11 cellular contexts compared by ENCODE assay signal in genomic region chr10:6114758-6115410, GRCh38. TPM values are rescaled to one million over a fixed set of nuclear protein-coding genes. Genes with fewer than 3 reads are reported as not detected.
DNase-seq lines count a peak whose midpoint lies in the region; ATAC-seq, FAIRE-seq and TF ChIP-seq lines count a peak whose summit lies in the region.
"Had no signal": no experiment of that assay in that cellular context is flagged by ENCODE, and none has a peak within 500 bp of the region (broad histone marks: within the 10 kb centered on the region; RNA-seq: fewer than 3 reads in every experiment).

No MANE protein-coding gene starts in this region.

- peaks cover 65% of the 10 kb centered on the region for H3K36me3 ChIP-seq in RWPE2 (ENCODE audit: low read depth)

- peaks cover 62% of the 10 kb centered on the region for H3K36me3 Mint-ChIP-seq in stimulated activated memory B cell treated with anti-CD40 and anti-IgM and Interleukin-4, amounts not matched to agents 10 μg/mL and 1 μg/mL and 100 μg/mL, for 72 hours

- peak; percentile 62 for DNase-seq in GM03348 (ENCODE audit: low spot score)
- DNase-seq in RWPE2 (ENCODE audit: low spot score) = no peak
- peak; percentile 45 for DNase-seq in epithelial cell of esophagus (ENCODE audit: low read depth)
- peak; percentile 63 for DNase-seq in pulmonary artery endothelial cell (ENCODE audit: low read depth, low spot score)
- DNase-seq in NCI-H748 (lab: John Stamatoyannopoulos, UW; ENCODE audit: unreplicated experiment) = no peak
- no peak for DNase-seq in GM12892 (ENCODE audit: insufficient read length)
- no peak for DNase-seq in HTR-8/SVneo (ENCODE audit: insufficient read length, low spot score)
- DNase-seq: erythroblast; stimulated activated CD4-positive, alpha-beta T cell treated with anti-CD3 and anti-CD28 coated beads, Interleukin-1b, Interleukin-23, amount 100 ng/mL, for 48 hours had no signal

- no peaks in the 10 kb centered on the region for H3K27me3 Mint-ChIP-seq in stimulated activated memory B cell treated with anti-CD40 and anti-IgM and Interleukin-4, amounts not matched to agents 10 μg/mL and 1 μg/mL and 100 μg/mL, for 72 hours

- peaks cover 11% of the 10 kb centered on the region for H3K4me1 ChIP-seq in RWPE2 (ENCODE audit: insufficient read depth, poor library complexity, severe bottlenecking)

- H3K27me3 ChIP-seq in RWPE2 (ENCODE audit: insufficient read depth, poor library complexity, severe bottlenecking) = no peaks in the 10 kb centered on the region

- no peak overlapping the region for H3K4me3 Mint-ChIP-seq in stimulated activated memory B cell treated with anti-CD40 and anti-IgM and Interleukin-4, amounts not matched to agents 10 μg/mL and 1 μg/mL and 100 μg/mL, for 72 hours

- H3K4me3 ChIP-seq in RWPE2 (ENCODE audit: severe bottlenecking) = no peak overlapping the region
- H3K4me3 ChIP-seq in epithelial cell of esophagus (ENCODE audit: low read length) = no peak overlapping the region

- no peak; the same call in 2 of the 3 replicates for ATAC-seq in RWPE2 (ENCODE audit: low read depth)
- ATAC-seq in stimulated activated memory B cell treated with anti-CD40 and anti-IgM and Interleukin-4, amounts not matched to agents 10 μg/mL and 1 μg/mL and 100 μg/mL, for 72 hours = no peak

- H3K27ac Mint-ChIP-seq in stimulated activated memory B cell treated with anti-CD40 and anti-IgM and Interleukin-4, amounts not matched to agents 10 μg/mL and 1 μg/mL and 100 μg/mL, for 72 hours = no peak overlapping the region

- H3K27ac ChIP-seq in RWPE2 (ENCODE audit: poor library complexity, severe bottlenecking) = peak overlapping the region; percentile 20

- H3K9me3 Mint-ChIP-seq in stimulated activated memory B cell treated with anti-CD40 and anti-IgM and Interleukin-4, amounts not matched to agents 10 μg/mL and 1 μg/mL and 100 μg/mL, for 72 hours = no peaks in the 10 kb centered on the region

- no peak for TF ChIP-seq CTCF in RWPE2 (IDR thresholded peaks at IDR 0.05; ENCODE audit: poor library complexity, severe bottlenecking)
- no peak for TF ChIP-seq CTCF in epithelial cell of esophagus (IDR thresholded peaks at IDR 0.05; ENCODE audit: insufficient read depth, low read depth, low read length, missing control alignments)

- TF ChIP-seq POLR2A in GM12892 (IDR thresholded peaks at IDR 0.05; ENCODE audit: low read depth, low read length) = no peak

- H3K9me3 ChIP-seq in RWPE2 (ENCODE audit: severe bottlenecking) = no peaks in the 10 kb centered on the region

- peaks cover 11% of the 10 kb centered on the region for H3K4me1 Mint-ChIP-seq in stimulated activated memory B cell treated with anti-CD40 and anti-IgM and Interleukin-4, amounts not matched to agents 10 μg/mL and 1 μg/mL and 100 μg/mL, for 72 hours

- FAIRE-seq in GM12892 (lab: Jason Lieb, UNC) = no peak
- FAIRE-seq in HTR-8/SVneo (lab: Jason Lieb, UNC) = no peak

RNA-seq across cellular contexts. Expression of gene RBM17, which starts 26.1 kb away (rescaled TPM):
- 69.5 and 94.6 TPM in 2 replicates for total RNA-seq in pulmonary artery endothelial cell
- polyA plus RNA-seq in GM12892 (2012; ENCODE audit: missing spikeins) = 95.0 TPM

RNA-seq across cellular contexts. Expression of gene IL2RA, which starts 52.7 kb away (rescaled TPM):
- total RNA-seq in pulmonary artery endothelial cell = not detected in 2 replicates
- 7.2 TPM for polyA plus RNA-seq in GM12892 (2012; ENCODE audit: missing spikeins)
- total RNA-seq: HT-29 had no signal

Comparison
In these comparisons a context has a peak if more than half of its experiments do, and no peak if none do; other contexts are left out.
1. DNase-seq: peak in GM03348 (single experiment), epithelial cell of esophagus (single experiment) and pulmonary artery endothelial cell (single experiment); none in RWPE2 (single experiment), NCI-H748 (single experiment), GM12892 (single experiment) and HTR-8/SVneo (single experiment).